Comparison of ENCODE assay signal across 8 cellular contexts in the genomic region with DNA sequence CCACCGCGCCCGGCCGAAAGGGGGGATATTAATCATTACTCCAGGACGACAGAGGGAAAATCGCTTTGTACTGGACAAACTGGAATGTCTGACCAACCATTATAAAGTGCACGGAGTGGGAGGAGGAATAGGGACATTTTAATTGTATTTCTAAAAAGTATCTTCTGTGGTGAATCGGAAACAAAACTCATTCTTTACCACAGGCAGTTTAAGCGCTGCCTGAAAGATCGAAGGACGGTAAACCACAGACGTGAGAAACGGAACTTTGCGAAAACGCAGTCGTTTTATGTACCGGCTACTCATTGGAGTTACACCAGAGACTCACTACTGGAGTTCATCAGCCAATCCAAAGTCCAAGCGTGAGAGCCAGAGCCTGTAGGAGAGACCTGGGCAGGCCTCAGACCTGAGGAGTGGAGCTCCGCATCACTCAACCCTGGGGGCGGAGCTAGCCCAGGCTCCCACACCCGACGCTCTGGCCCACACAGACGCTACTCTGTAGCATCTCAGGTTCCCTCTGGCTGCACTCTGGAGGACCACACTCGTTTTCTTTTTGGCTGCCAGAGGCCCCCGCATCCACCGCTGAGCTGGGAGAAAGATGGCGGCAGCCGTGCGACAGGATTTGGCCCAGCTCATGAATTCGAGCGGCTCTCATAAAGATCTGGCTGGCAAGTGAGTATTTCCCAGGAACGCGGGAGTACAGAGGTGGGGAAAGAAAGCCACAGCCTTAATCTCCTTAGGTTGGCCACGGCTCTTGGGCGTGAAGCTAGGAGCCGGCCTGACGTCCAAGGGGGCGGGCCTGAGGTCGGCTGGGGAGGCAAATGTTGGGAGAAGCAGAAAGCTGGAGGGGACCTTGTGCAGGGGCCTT. TPM values are rescaled to one million over a fixed set of nuclear protein-coding genes. Genes with fewer than 3 reads are reported as not detected.
DNase-seq lines count a peak whose midpoint lies in the region; ATAC-seq, FAIRE-seq and TF ChIP-seq lines count a peak whose summit lies in the region.

A gene (plus strand): TSS at position 554 of the 865 bp plus-strand sequence. CDS start 42 bp downstream, at position 596.

- ATAC-seq in HG03432 (IDR thresholded peaks at IDR 0.05; ENCODE audit: unreplicated experiment), result peak; percentile 99

- peak; percentile 67 for TF ChIP-seq POLR2A in GM19099 (IDR thresholded peaks at IDR 0.05; ENCODE audit: extremely low read depth, insufficient read length, low read depth)

- DNase-seq in AML-193 (lab: John Stamatoyannopoulos, UW), result peak; percentile 98 to 99
- DNase-seq in NCI-H460 (ENCODE audit: extremely low read depth, low read depth), result peak; percentile 99
- peak; percentile 84 for DNase-seq in activated CD4-positive, CD25-positive, alpha-beta regulatory T cell treated with anti-CD3 and anti-CD28 coated beads, Interleukin-2, amount 50 U/mL, for 72 hours
- DNase-seq in cerebellar nuclear complex (lab: John Stamatoyannopoulos, UW), result peak; percentile 86 to 96
- peak; percentile 88 for DNase-seq in stimulated activated CD4-positive, alpha-beta T cell treated with anti-CD3 and anti-CD28 coated beads, Interleukin-12 subunit alpha, Interleukin-12 subunit beta, amount 100 ng/mL, for 4 hours

- FAIRE-seq in islet of Langerhans (lab: Jason Lieb, UNC), result peak; percentile 98

RNA-seq across cellular contexts. Expression of the gene that starts here (rescaled TPM):
- total RNA-seq in NCI-H460 (2014; rRNA removed; shearing (Covaris generic)), result 40.4 and 55.3 TPM in 2 replicates
- polyA plus RNA-seq in NCI-H460 (2014; cell fraction: nucleus; rRNA removed), result 24.8 and 26.6 TPM in 2 replicates

Comparison
In these comparisons a context has a peak if more than half of its experiments do, and no peak if none do; other contexts are left out.
1. Peak in every context shown above with its lines: DNase-seq and ATAC-seq.